ENCODE assay signal across 9 cellular contexts in genomic region chr11:115256326-115257197, GRCh38.
DNase-seq lines count a peak whose midpoint lies in the region; ATAC-seq and TF ChIP-seq lines count a peak whose summit lies in the region.
"Had no signal": no experiment of that assay in that cellular context is flagged by ENCODE, and none has a peak within 500 bp of the region (broad histone marks: within the 10 kb centered on the region; RNA-seq: fewer than 3 reads in every experiment).

No MANE protein-coding gene starts in this region.

- no peaks in the 10 kb centered on the region for H3K36me3 Mint-ChIP-seq in activated B cell treated with CpG ODN at 0.5 μM for 24 hours (ENCODE audit: low read depth)

- TF ChIP-seq CTCF in activated B cell treated with CpG ODN at 0.5 μM for 24 hours (IDR thresholded peaks at IDR 0.05): no peak
- TF ChIP-seq CTCF in coronary artery (IDR thresholded peaks at IDR 0.05): no peak

- ATAC-seq in GM19397 (IDR thresholded peaks at IDR 0.05; ENCODE audit: unreplicated experiment) (peak; percentile 78), HG03378 (IDR thresholded peaks at IDR 0.05; ENCODE audit: unreplicated experiment) (peak; percentile 79), activated B cell treated with CpG ODN at 0.5 μM for 24 hours (ENCODE audit: low read depth) (peak; percentile 68)

- no peak overlapping the region for H3K27ac ChIP-seq in coronary artery
- H3K27ac ChIP-seq: SK-N-MC had no signal

- no peaks in the 10 kb centered on the region for H3K27me3 Mint-ChIP-seq in activated B cell treated with CpG ODN at 0.5 μM for 24 hours

- intact Hi-C loops in activated B cell treated with CpG ODN at 0.5 μM for 24 hours (cut with micrococcal nuclease): no loop called here
- intact Hi-C loops in cardiac septum (cut with DNase I): no loop called here

- H3K9me3 Mint-ChIP-seq in activated B cell treated with CpG ODN at 0.5 μM for 24 hours: no peaks in the 10 kb centered on the region

- no peak overlapping the region for H3K4me3 Mint-ChIP-seq in activated B cell treated with CpG ODN at 0.5 μM for 24 hours

- POLR2A ChIA-PET in activated B cell treated with CpG ODN at 0.5 μM for 24 hours (lab: Charles Lee): no interaction called here

- peaks cover 11% of the 10 kb centered on the region for H3K4me1 Mint-ChIP-seq in activated B cell treated with CpG ODN at 0.5 μM for 24 hours

- DNase-seq in DMS153 (lab: John Stamatoyannopoulos, UW): peak; percentile 51
- DNase-seq in activated B cell treated with CpG ODN at 0.5 μM for 24 hours: no peak
- DNase-seq in SIG-M5 (lab: John Stamatoyannopoulos, UW): no peak
- no peak for DNase-seq in NCI-H1930 (lab: John Stamatoyannopoulos, UW)
- no peak for DNase-seq in cardiac septum (ENCODE audit: low spot score)
- DNase-seq in coronary artery (ENCODE audit: low spot score): no peak

- H3K27ac Mint-ChIP-seq in activated B cell treated with CpG ODN at 0.5 μM for 24 hours: no peak overlapping the region

- H3K4me3 ChIP-seq in coronary artery: no peak overlapping the region
- H3K4me3 ChIP-seq: SK-N-MC had no signal

- CTCF ChIA-PET in activated B cell treated with CpG ODN at 0.5 μM for 24 hours (lab: Charles Lee): no interaction called here
